In the genomic region with DNA sequence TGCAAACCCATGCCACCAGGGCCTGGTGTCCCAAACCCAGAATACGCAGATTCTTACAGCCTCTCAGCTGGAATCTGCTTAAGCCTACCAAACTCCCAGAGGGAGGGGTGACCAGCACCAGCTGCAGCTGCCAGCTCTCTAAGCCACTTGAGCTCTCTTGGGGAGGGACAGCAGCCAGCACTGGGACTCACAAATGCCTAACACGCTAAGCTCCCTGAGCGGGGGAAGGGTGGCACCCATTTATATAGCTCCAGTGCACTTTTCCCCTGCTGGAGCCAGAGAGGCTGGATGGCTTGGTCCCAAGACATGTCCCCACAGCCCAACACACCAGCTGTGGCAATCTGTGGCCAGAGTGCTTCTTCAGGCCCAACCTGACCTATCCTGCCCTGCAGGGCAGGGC, we compare ENCODE assay signal across 28 cellular contexts.
"Had no signal": no experiment of that assay in that cellular context is flagged by ENCODE, and none has a peak within 500 bp of the region (broad histone marks: within the 10 kb centered on the region; RNA-seq: fewer than 3 reads in every experiment).

No MANE protein-coding gene starts in this region.

- H3K27ac Mint-ChIP-seq: activated B cell treated with CpG ODN at 0.5 μM for 24 hours; activated CD8-positive, alpha-beta T cell treated with anti-CD3 and anti-CD28 coated beads for 36 hours; activated T-helper 17 cell treated with anti-CD3 and anti-CD28 coated beads, Interleukin-2, amount 50 U/mL, for 72 hours; nephron; progenitor cell of endocrine pancreas; type B pancreatic cell had no signal

- H3K36me3 Mint-ChIP-seq: type B pancreatic cell had no signal

- H3K27me3 Mint-ChIP-seq: activated B cell treated with CpG ODN at 0.5 μM for 24 hours; activated CD8-positive, alpha-beta T cell treated with anti-CD3 and anti-CD28 coated beads for 36 hours; activated T-helper 17 cell treated with anti-CD3 and anti-CD28 coated beads, Interleukin-2, amount 50 U/mL, for 72 hours; progenitor cell of endocrine pancreas; type B pancreatic cell had no signal

- H3K36me3 ChIP-seq: brain microvascular endothelial cell, heart right ventricle, ovary, vagina had no signal

- H3K27me3 ChIP-seq: brain microvascular endothelial cell, dorsolateral prefrontal cortex, heart right ventricle, ovary, testis, vagina had no signal

- H3K27ac ChIP-seq: brain microvascular endothelial cell, coronary artery, dorsolateral prefrontal cortex, heart right ventricle, ovary, skin epidermis, testis, vagina had no signal

- ATAC-seq: activated CD8-positive, alpha-beta T cell treated with anti-CD3 and anti-CD28 coated beads for 36 hours; activated T-cell treated with anti-CD3 and anti-CD28 coated beads, Interleukin-2, amount 50 U/mL, for 4 hours; activated T-helper 17 cell treated with anti-CD3 and anti-CD28 coated beads, Interleukin-2, amount 50 U/mL, for 72 hours; esophagus mucosa; heart right ventricle; left ventricle myocardium superior; sciatic nerve; stimulated activated naive CD8-positive, alpha-beta T cell treated with anti-CD3 and anti-CD28 coated beads, Interleukin-15, Interleukin-2, amounts not matched to agents 100 U/mL and 50 U/mL, for 24 hours had no signal

- H3K9me3 Mint-ChIP-seq: type B pancreatic cell had no signal

- H3K4me1 ChIP-seq: heart right ventricle, testis, vagina had no signal

- H3K9me3 ChIP-seq: ovary, testis, vagina had no signal

- H3K4me1 Mint-ChIP-seq: activated B cell treated with CpG ODN at 0.5 μM for 24 hours; activated T-helper 17 cell treated with anti-CD3 and anti-CD28 coated beads, Interleukin-2, amount 50 U/mL, for 72 hours; nephron had no signal

- H3K4me3 ChIP-seq: coronary artery, dorsolateral prefrontal cortex, heart right ventricle, ovary, skin epidermis, testis, vagina had no signal

- DNase-seq: activated B cell treated with CpG ODN at 0.5 μM for 24 hours; activated CD4-positive, alpha-beta T cell treated with anti-CD3 and anti-CD28 coated beads, Interleukin-2, amount 50 U/mL, for 1 hour; activated CD8-positive, alpha-beta T cell treated with anti-CD3 and anti-CD28 coated beads for 36 hours; activated gamma-delta T cell treated with Interleukin-2 at 50 U/mL for 16 hours; activated naive CD4-positive, alpha-beta T cell treated with anti-CD3 and anti-CD28 coated beads, Interleukin-2, amount 50 U/mL, for 16 hours; activated T-cell treated with anti-CD3 and anti-CD28 coated beads, Interleukin-2, amount 50 U/mL, for 4 hours; amniotic stem cell; brain microvascular endothelial cell; foreskin fibroblast; heart right ventricle; left ventricle myocardium superior; mammary epithelial cell; ovary; stimulated activated CD4-positive, alpha-beta T cell treated with anti-CD3 and anti-CD28 coated beads, Interleukin-12 subunit alpha, Interleukin-12 subunit beta, amount 100 ng/mL, for 4 hours; stimulated activated CD4-positive, alpha-beta T cell treated with anti-CD3 and anti-CD28 coated beads, Interleukin-4, amount 100 ng/mL, for 1 hour; stimulated activated naive CD8-positive, alpha-beta T cell treated with anti-CD3 and anti-CD28 coated beads, Interleukin-15, Interleukin-2, amounts not matched to agents 100 U/mL and 50 U/mL, for 24 hours; T-helper 2 cell; testis had no signal

- H3K4me3 Mint-ChIP-seq: activated B cell treated with CpG ODN at 0.5 μM for 24 hours; activated CD8-positive, alpha-beta T cell treated with anti-CD3 and anti-CD28 coated beads for 36 hours; activated T-cell treated with anti-CD3 and anti-CD28 coated beads, Interleukin-2, amount 50 U/mL, for 4 hours; activated T-helper 17 cell treated with anti-CD3 and anti-CD28 coated beads, Interleukin-2, amount 50 U/mL, for 72 hours; nephron; type B pancreatic cell had no signal
